ENCODE assay signal across 13 cellular contexts in the genomic region with DNA sequence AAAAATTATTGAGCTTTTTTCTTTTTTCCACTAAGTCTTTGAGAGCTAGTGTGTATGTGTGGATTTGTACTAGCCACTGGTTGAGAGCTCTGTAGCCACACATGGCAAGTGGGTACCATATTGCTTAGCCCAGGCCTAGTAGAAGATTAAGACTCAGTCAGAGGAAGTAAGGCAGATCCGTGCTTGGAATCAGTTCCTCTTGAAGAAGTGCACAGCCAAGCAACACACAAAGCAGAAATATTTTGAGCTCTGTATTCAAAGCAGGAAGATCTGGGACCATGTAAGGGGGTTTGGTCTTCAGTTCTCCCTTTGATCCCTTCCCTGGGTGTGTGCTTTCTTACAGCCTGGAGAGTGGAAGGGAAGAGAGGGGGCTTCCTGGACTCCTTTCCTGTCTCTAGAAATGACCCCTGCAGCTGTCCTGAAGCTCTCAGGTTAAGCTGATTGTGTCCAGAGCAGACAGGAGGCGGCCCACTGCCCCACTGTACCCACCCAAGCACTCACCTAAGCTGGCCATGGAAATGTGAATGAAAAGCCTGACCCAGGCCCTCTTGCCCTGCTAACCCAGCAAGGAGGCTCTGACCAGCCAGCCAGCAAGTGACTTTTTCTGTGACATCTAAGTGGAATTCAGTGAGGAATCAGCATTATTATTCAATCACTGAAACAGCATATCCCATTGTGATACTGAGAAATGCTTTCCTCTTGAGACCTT. TPM values are rescaled to one million over a fixed set of nuclear protein-coding genes. Genes with fewer than 3 reads are reported as not detected.
DNase-seq lines count a peak whose midpoint lies in the region; ATAC-seq and TF ChIP-seq lines count a peak whose summit lies in the region.
"Had no signal": no experiment of that assay in that cellular context is flagged by ENCODE, and none has a peak within 500 bp of the region (broad histone marks: within the 10 kb centered on the region; RNA-seq: fewer than 3 reads in every experiment).

No MANE protein-coding gene starts in this region.

- H3K4me3 ChIP-seq in right cardiac atrium (ENCODE audit: low read length) (peak overlapping the region; percentile 89), mesendoderm (ENCODE audit: low read length) (no peak overlapping the region), uterus (peak overlapping the region in 1 of 2 donors; percentile 11), MM.1S (ENCODE audit: low read length) (no peak overlapping the region), WERI-Rb-1 (ENCODE audit: low read depth, low read length) (no peak overlapping the region)
- H3K4me3 ChIP-seq: pancreas had no signal

- H2BK5ac ChIP-seq in mesendoderm (ENCODE audit: low read length) = no peak overlapping the region

- no peak for DNase-seq in right cardiac atrium
- no peak for DNase-seq in left ventricle myocardium superior
- no peak for DNase-seq in mesendoderm
- no peak for DNase-seq in uterus
- no peak for DNase-seq in AG20443 (ENCODE audit: low spot score)
- no peak for DNase-seq in MM.1S
- no peak for DNase-seq in WERI-Rb-1
- DNase-seq: activated naive CD4-positive, alpha-beta T cell treated with anti-CD3 and anti-CD28 coated beads, Interleukin-2, amount 10 ng/mL, durations not matched to agents 7 days and 5 days; BE2C; glutamatergic neuron; NCI-H187; pancreas had no signal

- H3K4ac ChIP-seq in mesendoderm (ENCODE audit: low read depth, low read length) = peak overlapping the region; percentile 50

- intact Hi-C loops in right cardiac atrium (cut with DNase I) = loop anchor here in 3 of 4 donors (5.0 to 10.0 kb wide), 9 partner anchors 55 to 315 kb away; no protein-coding TSS in a partner anchor
- intact Hi-C loops in left ventricle myocardium superior (cut with micrococcal nuclease) = loop anchor here (10.0 kb wide), 3 partner anchors 65 to 315 kb away; no protein-coding TSS in a partner anchor
- intact Hi-C loops in uterus (cut with DNase I; ENCODE audit: low total_unique reads) = loop anchor here (5.0 to 10.0 kb wide), 2 partner anchors 55 to 318 kb away; no protein-coding TSS in a partner anchor

- peaks cover 7% of the 10 kb centered on the region for H3K4me1 ChIP-seq in right cardiac atrium (ENCODE audit: control insufficient read depth, insufficient read depth, low read length)
- peaks cover 20% of the 10 kb centered on the region for H3K4me1 ChIP-seq in mesendoderm (ENCODE audit: control insufficient read depth, low read depth, low read length)
- H3K4me1 ChIP-seq in uterus = no peaks in the 10 kb centered on the region
- 0 out of 2 replicates have a peak, but pooled peaks cover 5% of the 10 kb centered on the region for H3K4me1 ChIP-seq in MM.1S (ENCODE audit: low read length)
- H3K4me1 ChIP-seq: pancreas had no signal

- H4K5ac ChIP-seq in mesendoderm (ENCODE audit: low read length) = no peak overlapping the region

- ATAC-seq in right cardiac atrium (no peak), left ventricle myocardium superior (no peak)
- ATAC-seq: pancreas had no signal

- no peak for TF ChIP-seq POLR2A in uterus (IDR thresholded peaks at IDR 0.05)

- H3K4me2 ChIP-seq in mesendoderm (ENCODE audit: low read length) (no peak overlapping the region), MM.1S (ENCODE audit: low read depth, low read length) (no peak overlapping the region)

- H3K79me1 ChIP-seq in mesendoderm (ENCODE audit: low read length) = peaks cover 4% of the 10 kb centered on the region

- H3K27me3 ChIP-seq in right cardiac atrium (ENCODE audit: control insufficient read depth, insufficient read depth) = no peaks in the 10 kb centered on the region
- H3K27me3 ChIP-seq in mesendoderm (ENCODE audit: insufficient read depth, low read length, poor library complexity) = no peaks in the 10 kb centered on the region
- H3K27me3 ChIP-seq in uterus = no peaks in the 10 kb centered on the region
- H3K27me3 ChIP-seq in MM.1S (replicated peaks; ENCODE audit: insufficient read depth, low read length) = peaks cover 31% of the 10 kb centered on the region
- no peaks in the 10 kb centered on the region for H3K27me3 ChIP-seq in WERI-Rb-1 (ENCODE audit: insufficient read depth, low read depth, severe bottlenecking)
- H3K27me3 ChIP-seq: BE2C, pancreas had no signal

- H2BK120ac ChIP-seq in mesendoderm (ENCODE audit: low read depth, low read length) = no peak overlapping the region

- H3K9me2 ChIP-seq in MM.1S (replicated peaks; ENCODE audit: insufficient read depth, low read length) = no peaks in the 10 kb centered on the region

- H2AK5ac ChIP-seq in mesendoderm (ENCODE audit: low read length) = no peak overlapping the region

- no peaks in the 10 kb centered on the region for H4K20me1 ChIP-seq in MM.1S (ENCODE audit: insufficient read depth, low read length)

- 52% methylated on average over 2 of the region's 2 CpGs for WGBS in right cardiac atrium
- no CpG with 5 or more reads among the region's 2 CpGs for WGBS in mesendoderm (ENCODE audit: extremely low coverage, insufficient coverage, low lambda C conversion rate)

- peaks cover 46% of the 10 kb centered on the region for H3K79me2 ChIP-seq in mesendoderm (ENCODE audit: control insufficient read depth, insufficient read depth, low read length)
- H3K79me2 ChIP-seq in MM.1S (ENCODE audit: low read length) = no peaks in the 10 kb centered on the region

- no peak overlapping the region for H2BK15ac ChIP-seq in mesendoderm (replicated peaks; ENCODE audit: low read depth)

- H3F3A ChIP-seq in MM.1S (ENCODE audit: insufficient read depth, low read length) = no peaks in the 10 kb centered on the region

- H3K36me3 ChIP-seq in mesendoderm (ENCODE audit: control insufficient read depth, insufficient read depth, low read length) (no peaks in the 10 kb centered on the region), uterus (no peaks in the 10 kb centered on the region), MM.1S (replicated peaks; ENCODE audit: insufficient read depth, low read length) (no peaks in the 10 kb centered on the region), WERI-Rb-1 (peaks cover 23% of the 10 kb centered on the region)

- no peak for TF ChIP-seq CTCF in uterus (IDR thresholded peaks at IDR 0.05)
- TF ChIP-seq CTCF in MM.1S (IDR thresholded peaks at IDR 0.05; ENCODE audit: low read length) = no peak
- no peak for TF ChIP-seq CTCF in WERI-Rb-1 (IDR thresholded peaks at IDR 0.05; ENCODE audit: low read depth, low read length)

- no peak overlapping the region for H2AFZ ChIP-seq in MM.1S (ENCODE audit: low read length)

- H3K9ac ChIP-seq in mesendoderm (ENCODE audit: low read length) (peak overlapping the region; percentile 8), MM.1S (ENCODE audit: low read length) (no peak overlapping the region)

- no peak overlapping the region for H3K23ac ChIP-seq in mesendoderm (ENCODE audit: low read length)

- H3K9me3 ChIP-seq in right cardiac atrium (ENCODE audit: control insufficient read depth, low read length) (no peaks in the 10 kb centered on the region), uterus (no peaks in the 10 kb centered on the region), MM.1S (replicated peaks; ENCODE audit: insufficient read depth, low read length) (no peaks in the 10 kb centered on the region), WERI-Rb-1 (ENCODE audit: severe bottlenecking) (no peaks in the 10 kb centered on the region)
- H3K9me3 ChIP-seq: BE2C, pancreas had no signal

- peak overlapping the region; percentile 67 for H3K27ac ChIP-seq in right cardiac atrium (ENCODE audit: low read length)
- peak overlapping the region; percentile 23 for H3K27ac ChIP-seq in cingulate gyrus (ENCODE audit: low read depth, low read length)
- peak overlapping the region; percentile 9 for H3K27ac ChIP-seq in mesendoderm (ENCODE audit: low read depth, low read length)
- H3K27ac ChIP-seq in uterus = peak overlapping the region; percentile 94 to 98
- H3K27ac ChIP-seq in MM.1S (ENCODE audit: low read length) = no peak overlapping the region
- H3K27ac ChIP-seq in WERI-Rb-1 = no peak overlapping the region

- H3K56ac ChIP-seq in mesendoderm (ENCODE audit: low read length) = peak overlapping the region; percentile 18

- H4K8ac ChIP-seq in mesendoderm (ENCODE audit: low read depth, low read length) = no peak overlapping the region

- peak overlapping the region; percentile 89 for H3K18ac ChIP-seq in mesendoderm (ENCODE audit: low read length)

RNA-seq across cellular contexts. Expression of a gene that starts 3.6 kb away (rescaled TPM):
- total RNA-seq in right cardiac atrium = 10 to 100 TPM; 40.4 to 76.3 (median 44.8) TPM
- 29.7 TPM for polyA plus RNA-seq in right cardiac atrium
- 43.8 TPM for total RNA-seq in left ventricle myocardium superior
- 54.1 TPM for polyA plus RNA-seq in mesendoderm (2013, experiment 1 of 2)
- 53.4 TPM for polyA plus RNA-seq in mesendoderm (2013, experiment 2 of 2)
- total RNA-seq in uterus = 100 to 1,000 TPM in 2 of 4 donors, 10 to 100 TPM in 2; 72.6 to 147 (median 98.5) TPM

Comparison
In these comparisons a context has a peak if more than half of its experiments do, and no peak if none do; other contexts are left out.
1. H3K27ac ChIP-seq: peak in right cardiac atrium (single experiment), cingulate gyrus (single experiment), mesendoderm (single experiment) and uterus (2 of 2); none in MM.1S (single experiment) and WERI-Rb-1 (single experiment).